Comparison of ENCODE assay signal across 1 cellular context in the genomic region with DNA sequence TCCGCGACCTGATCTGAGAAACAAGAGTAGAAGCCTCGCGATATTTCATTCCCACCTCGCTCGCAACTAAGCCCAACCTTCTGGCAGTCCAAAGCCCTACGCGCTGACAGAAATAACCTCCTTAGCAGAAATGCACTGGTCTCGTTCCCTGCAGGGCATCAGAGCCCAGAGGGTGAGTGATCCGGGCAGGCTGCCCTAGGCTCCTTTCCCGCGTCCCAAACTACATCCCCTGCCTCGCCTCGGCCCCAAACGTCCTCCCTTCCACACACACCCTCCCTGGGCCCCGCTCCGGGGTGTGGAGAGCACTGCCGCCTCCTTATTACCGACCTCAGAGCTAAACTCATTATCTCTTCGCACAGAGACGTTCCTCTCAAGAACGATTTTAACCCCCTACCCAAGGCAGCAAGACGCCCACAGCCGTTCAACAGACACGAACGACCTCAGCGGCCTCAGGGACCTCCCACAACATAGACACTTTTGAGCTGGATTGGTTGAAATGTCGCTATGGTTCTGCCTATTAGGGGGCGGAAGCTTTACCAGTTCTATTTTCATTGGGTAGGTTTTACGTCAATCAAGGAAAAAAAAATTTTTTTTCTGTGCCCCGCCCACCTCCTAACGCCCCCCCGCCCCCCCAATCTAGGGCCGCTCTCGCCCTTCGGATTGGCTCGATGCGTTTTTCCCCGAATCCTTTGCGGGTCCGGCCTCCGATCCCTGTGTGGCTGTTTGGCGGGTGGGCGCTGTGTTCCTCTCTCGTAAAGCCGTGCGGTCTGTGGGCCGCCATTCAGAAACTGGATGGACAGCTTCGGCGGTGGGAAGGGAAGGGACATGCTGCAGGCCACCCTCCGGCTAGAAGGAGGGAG.
TF ChIP-seq lines count a peak whose summit lies in the region.

A gene (minus strand): TSS at position 439 of the 860 bp plus-strand sequence. CDS start 95 bp downstream, at position 344.

TF ChIP-seq in HepG2, 621 proteins besides CTCF, POLR2A, EP300 and RAD21 (continued from another document and continues in another):
- TF ChIP-seq, protein P1, sequence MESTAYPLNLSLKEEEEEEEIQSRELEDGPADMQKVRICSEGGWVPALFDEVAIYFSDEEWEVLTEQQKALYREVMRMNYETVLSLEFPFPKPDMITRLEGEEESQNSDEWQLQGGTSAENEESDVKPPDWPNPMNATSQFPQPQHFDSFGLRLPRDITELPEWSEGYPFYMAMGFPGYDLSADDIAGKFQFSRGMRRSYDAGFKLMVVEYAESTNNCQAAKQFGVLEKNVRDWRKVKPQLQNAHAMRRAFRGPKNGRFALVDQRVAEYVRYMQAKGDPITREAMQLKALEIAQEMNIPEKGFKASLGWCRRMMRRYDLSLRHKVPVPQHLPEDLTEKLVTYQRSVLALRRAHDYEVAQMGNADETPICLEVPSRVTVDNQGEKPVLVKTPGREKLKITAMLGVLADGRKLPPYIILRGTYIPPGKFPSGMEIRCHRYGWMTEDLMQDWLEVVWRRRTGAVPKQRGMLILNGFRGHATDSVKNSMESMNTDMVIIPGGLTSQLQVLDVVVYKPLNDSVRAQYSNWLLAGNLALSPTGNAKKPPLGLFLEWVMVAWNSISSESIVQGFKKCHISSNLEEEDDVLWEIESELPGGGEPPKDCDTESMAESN (CRISPR knock-in tag; conservative IDR thresholded peaks at IDR 0.05) = peak; percentile 89
- TF ChIP-seq ZFP36L2 (CRISPR knock-in tag; IDR thresholded peaks at IDR 0.05) (no peak; the same call in 1 of the 2 replicates), RORA (CRISPR knock-in tag; IDR thresholded peaks at IDR 0.05) (no peak), ETV6 (CRISPR knock-in tag; conservative IDR thresholded peaks at IDR 0.05) (0 out of 2 replicates have a peak, but pooled peaks have one; percentile 29), FOXP1 (IDR thresholded peaks at IDR 0.05) (no peak), FOXP1 (CRISPR knock-in tag; IDR thresholded peaks at IDR 0.05) (peak; percentile 10; the same call in 1 of the 2 replicates), ZNF30 (CRISPR knock-in tag; IDR thresholded peaks at IDR 0.05) (peak; percentile 57; the same call in 1 of the 2 replicates), ZNF274 (CRISPR knock-in tag; IDR thresholded peaks at IDR 0.05) (peak; percentile 30; the same call in 1 of the 2 replicates), CCDC6 (CRISPR knock-in tag; IDR thresholded peaks at IDR 0.05) (peak; percentile 61; the same call in 1 of the 2 replicates), KDM4B (CRISPR knock-in tag; IDR thresholded peaks at IDR 0.05) (0 out of 2 replicates have a peak, but pooled peaks have one; percentile 77), PAX8 (CRISPR knock-in tag; IDR thresholded peaks at IDR 0.05; ENCODE audit: borderline replicate concordance) (peak; percentile 58; the same call in 1 of the 2 replicates), NFYC (CRISPR knock-in tag; IDR thresholded peaks at IDR 0.05) (peak; percentile 89), ZBTB3 (CRISPR knock-in tag; IDR thresholded peaks at IDR 0.05; ENCODE audit: borderline replicate concordance, low read depth) (no peak), MEIS1 (CRISPR knock-in tag; IDR thresholded peaks at IDR 0.05; ENCODE audit: borderline replicate concordance) (peak; percentile 79; the same call in 1 of the 2 replicates), NR3C1 (CRISPR knock-in tag; IDR thresholded peaks at IDR 0.05) (no peak), ZNF543 (CRISPR knock-in tag; IDR thresholded peaks at IDR 0.05) (peak; percentile 69; the same call in 1 of the 2 replicates), ZSCAN31 (CRISPR knock-in tag; IDR thresholded peaks at IDR 0.05; ENCODE audit: low read depth) (peak; percentile 66; the same call in 1 of the 2 replicates), ZKSCAN8 (CRISPR knock-in tag; IDR thresholded peaks at IDR 0.05; ENCODE audit: borderline replicate concordance) (0 out of 2 replicates have a peak, but pooled peaks have one; percentile 51), ATF1 (CRISPR knock-in tag; IDR thresholded peaks at IDR 0.05) (peak; percentile 24), NAIF1 (CRISPR knock-in tag; IDR thresholded peaks at IDR 0.05; ENCODE audit: borderline replicate concordance) (peak; percentile 75; the same call in 1 of the 2 replicates), MXI1 (IDR thresholded peaks at IDR 0.05; ENCODE audit: borderline replicate concordance, low read depth, low read length) (peak; percentile 58; the same call in 1 of the 3 replicates), NFRKB (IDR thresholded peaks at IDR 0.05) (peak; percentile 68; the same call in 1 of the 2 replicates), ZNF768 (CRISPR knock-in tag; IDR thresholded peaks at IDR 0.05) (peak; percentile 54), BORCS8-MEF2B (CRISPR knock-in tag; IDR thresholded peaks at IDR 0.05) (peak; percentile 86), MLLT10 (CRISPR knock-in tag; IDR thresholded peaks at IDR 0.05) (no peak), ISL2 (CRISPR knock-in tag; IDR thresholded peaks at IDR 0.05) (no peak), SMAD3 (CRISPR knock-in tag; IDR thresholded peaks at IDR 0.05) (peak; percentile 9; the same call in 1 of the 2 replicates), JUND (CRISPR knock-in tag; IDR thresholded peaks at IDR 0.05) (0 out of 2 replicates have a peak, but pooled peaks have one; percentile 26), SIX1 (CRISPR knock-in tag; IDR thresholded peaks at IDR 0.05; ENCODE audit: borderline replicate concordance) (no peak), ELF1 (CRISPR knock-in tag; IDR thresholded peaks at IDR 0.05) (peak; percentile 46; the same call in 1 of the 2 replicates), ZKSCAN5 (CRISPR knock-in tag; IDR thresholded peaks at IDR 0.05) (no peak)
- TF ChIP-seq, protein P2, sequence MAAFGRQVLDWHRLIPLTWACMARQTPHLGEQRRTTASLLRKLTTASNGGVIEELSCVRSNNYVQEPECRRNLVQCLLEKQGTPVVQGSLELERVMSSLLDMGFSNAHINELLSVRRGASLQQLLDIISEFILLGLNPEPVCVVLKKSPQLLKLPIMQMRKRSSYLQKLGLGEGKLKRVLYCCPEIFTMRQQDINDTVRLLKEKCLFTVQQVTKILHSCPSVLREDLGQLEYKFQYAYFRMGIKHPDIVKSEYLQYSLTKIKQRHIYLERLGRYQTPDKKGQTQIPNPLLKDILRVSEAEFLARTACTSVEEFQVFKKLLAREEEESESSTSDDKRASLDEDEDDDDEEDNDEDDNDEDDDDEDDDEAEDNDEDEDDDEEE (CRISPR knock-in tag; IDR thresholded peaks at IDR 0.05) = 0 out of 2 replicates have a peak, but pooled peaks have one; percentile 36
- TF ChIP-seq, protein P3, sequence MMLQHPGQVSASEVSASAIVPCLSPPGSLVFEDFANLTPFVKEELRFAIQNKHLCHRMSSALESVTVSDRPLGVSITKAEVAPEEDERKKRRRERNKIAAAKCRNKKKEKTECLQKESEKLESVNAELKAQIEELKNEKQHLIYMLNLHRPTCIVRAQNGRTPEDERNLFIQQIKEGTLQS (CRISPR knock-in tag; IDR thresholded peaks at IDR 0.05) = peak; percentile 44
- TF ChIP-seq, protein P4, sequence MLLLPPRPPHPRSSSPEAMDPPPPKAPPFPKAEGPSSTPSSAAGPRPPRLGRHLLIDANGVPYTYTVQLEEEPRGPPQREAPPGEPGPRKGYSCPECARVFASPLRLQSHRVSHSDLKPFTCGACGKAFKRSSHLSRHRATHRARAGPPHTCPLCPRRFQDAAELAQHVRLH (CRISPR knock-in tag; IDR thresholded peaks at IDR 0.05; ENCODE audit: borderline replicate concordance, low read depth) = peak; percentile 78
- TF ChIP-seq, protein P5, sequence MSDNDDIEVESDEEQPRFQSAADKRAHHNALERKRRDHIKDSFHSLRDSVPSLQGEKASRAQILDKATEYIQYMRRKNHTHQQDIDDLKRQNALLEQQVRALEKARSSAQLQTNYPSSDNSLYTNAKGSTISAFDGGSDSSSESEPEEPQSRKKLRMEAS (IDR thresholded peaks at IDR 0.05) = peak; percentile 92
- TF ChIP-seq, protein P6, sequence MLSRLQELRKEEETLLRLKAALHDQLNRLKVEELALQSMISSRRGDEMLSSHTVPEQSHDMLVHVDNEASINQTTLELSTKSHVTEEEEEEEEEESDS (CRISPR knock-in tag; IDR thresholded peaks at IDR 0.05; ENCODE audit: borderline replicate concordance) = peak; percentile 87; the same call in 1 of the 2 replicates
- TF ChIP-seq, protein P7, sequence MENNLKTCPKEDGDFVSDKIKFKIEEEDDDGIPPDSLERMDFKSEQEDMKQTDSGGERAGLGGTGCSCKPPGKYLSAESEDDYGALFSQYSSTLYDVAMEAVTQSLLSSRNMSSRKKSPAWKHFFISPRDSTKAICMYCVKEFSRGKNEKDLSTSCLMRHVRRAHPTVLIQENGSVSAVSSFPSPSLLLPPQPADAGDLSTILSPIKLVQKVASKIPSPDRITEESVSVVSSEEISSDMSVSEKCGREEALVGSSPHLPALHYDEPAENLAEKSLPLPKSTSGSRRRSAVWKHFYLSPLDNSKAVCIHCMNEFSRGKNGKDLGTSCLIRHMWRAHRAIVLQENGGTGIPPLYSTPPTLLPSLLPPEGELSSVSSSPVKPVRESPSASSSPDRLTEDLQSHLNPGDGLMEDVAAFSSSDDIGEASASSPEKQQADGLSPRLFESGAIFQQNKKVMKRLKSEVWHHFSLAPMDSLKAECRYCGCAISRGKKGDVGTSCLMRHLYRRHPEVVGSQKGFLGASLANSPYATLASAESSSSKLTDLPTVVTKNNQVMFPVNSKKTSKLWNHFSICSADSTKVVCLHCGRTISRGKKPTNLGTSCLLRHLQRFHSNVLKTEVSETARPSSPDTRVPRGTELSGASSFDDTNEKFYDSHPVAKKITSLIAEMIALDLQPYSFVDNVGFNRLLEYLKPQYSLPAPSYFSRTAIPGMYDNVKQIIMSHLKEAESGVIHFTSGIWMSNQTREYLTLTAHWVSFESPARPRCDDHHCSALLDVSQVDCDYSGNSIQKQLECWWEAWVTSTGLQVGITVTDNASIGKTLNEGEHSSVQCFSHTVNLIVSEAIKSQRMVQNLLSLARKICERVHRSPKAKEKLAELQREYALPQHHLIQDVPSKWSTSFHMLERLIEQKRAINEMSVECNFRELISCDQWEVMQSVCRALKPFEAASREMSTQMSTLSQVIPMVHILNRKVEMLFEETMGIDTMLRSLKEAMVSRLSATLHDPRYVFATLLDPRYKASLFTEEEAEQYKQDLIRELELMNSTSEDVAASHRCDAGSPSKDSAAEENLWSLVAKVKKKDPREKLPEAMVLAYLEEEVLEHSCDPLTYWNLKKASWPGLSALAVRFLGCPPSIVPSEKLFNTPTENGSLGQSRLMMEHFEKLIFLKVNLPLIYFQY (CRISPR knock-in tag; IDR thresholded peaks at IDR 0.05; ENCODE audit: borderline replicate concordance) = peak; percentile 58; the same call in 1 of the 2 replicates
- TF ChIP-seq, protein P8, sequence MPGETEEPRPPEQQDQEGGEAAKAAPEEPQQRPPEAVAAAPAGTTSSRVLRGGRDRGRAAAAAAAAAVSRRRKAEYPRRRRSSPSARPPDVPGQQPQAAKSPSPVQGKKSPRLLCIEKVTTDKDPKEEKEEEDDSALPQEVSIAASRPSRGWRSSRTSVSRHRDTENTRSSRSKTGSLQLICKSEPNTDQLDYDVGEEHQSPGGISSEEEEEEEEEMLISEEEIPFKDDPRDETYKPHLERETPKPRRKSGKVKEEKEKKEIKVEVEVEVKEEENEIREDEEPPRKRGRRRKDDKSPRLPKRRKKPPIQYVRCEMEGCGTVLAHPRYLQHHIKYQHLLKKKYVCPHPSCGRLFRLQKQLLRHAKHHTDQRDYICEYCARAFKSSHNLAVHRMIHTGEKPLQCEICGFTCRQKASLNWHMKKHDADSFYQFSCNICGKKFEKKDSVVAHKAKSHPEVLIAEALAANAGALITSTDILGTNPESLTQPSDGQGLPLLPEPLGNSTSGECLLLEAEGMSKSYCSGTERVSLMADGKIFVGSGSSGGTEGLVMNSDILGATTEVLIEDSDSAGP (CRISPR knock-in tag; IDR thresholded peaks at IDR 0.05; ENCODE audit: borderline replicate concordance) = peak; percentile 84; the same call in 1 of the 2 replicates
- TF ChIP-seq, protein P9, sequence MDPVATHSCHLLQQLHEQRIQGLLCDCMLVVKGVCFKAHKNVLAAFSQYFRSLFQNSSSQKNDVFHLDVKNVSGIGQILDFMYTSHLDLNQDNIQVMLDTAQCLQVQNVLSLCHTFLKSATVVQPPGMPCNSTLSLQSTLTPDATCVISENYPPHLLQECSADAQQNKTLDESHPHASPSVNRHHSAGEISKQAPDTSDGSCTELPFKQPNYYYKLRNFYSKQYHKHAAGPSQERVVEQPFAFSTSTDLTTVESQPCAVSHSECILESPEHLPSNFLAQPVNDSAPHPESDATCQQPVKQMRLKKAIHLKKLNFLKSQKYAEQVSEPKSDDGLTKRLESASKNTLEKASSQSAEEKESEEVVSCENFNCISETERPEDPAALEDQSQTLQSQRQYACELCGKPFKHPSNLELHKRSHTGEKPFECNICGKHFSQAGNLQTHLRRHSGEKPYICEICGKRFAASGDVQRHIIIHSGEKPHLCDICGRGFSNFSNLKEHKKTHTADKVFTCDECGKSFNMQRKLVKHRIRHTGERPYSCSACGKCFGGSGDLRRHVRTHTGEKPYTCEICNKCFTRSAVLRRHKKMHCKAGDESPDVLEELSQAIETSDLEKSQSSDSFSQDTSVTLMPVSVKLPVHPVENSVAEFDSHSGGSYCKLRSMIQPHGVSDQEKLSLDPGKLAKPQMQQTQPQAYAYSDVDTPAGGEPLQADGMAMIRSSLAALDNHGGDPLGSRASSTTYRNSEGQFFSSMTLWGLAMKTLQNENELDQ (CRISPR knock-in tag; IDR thresholded peaks at IDR 0.05; ENCODE audit: borderline replicate concordance) = 0 out of 2 replicates have a peak, but pooled peaks have one; percentile 13
- TF ChIP-seq, protein P10, sequence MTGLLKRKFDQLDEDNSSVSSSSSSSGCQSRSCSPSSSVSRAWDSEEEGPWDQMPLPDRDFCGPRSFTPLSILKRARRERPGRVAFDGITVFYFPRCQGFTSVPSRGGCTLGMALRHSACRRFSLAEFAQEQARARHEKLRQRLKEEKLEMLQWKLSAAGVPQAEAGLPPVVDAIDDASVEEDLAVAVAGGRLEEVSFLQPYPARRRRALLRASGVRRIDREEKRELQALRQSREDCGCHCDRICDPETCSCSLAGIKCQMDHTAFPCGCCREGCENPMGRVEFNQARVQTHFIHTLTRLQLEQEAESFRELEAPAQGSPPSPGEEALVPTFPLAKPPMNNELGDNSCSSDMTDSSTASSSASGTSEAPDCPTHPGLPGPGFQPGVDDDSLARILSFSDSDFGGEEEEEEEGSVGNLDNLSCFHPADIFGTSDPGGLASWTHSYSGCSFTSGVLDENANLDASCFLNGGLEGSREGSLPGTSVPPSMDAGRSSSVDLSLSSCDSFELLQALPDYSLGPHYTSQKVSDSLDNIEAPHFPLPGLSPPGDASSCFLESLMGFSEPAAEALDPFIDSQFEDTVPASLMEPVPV (CRISPR knock-in tag; IDR thresholded peaks at IDR 0.05) = 0 out of 2 replicates have a peak, but pooled peaks have one; percentile 23
- TF ChIP-seq, protein P11, sequence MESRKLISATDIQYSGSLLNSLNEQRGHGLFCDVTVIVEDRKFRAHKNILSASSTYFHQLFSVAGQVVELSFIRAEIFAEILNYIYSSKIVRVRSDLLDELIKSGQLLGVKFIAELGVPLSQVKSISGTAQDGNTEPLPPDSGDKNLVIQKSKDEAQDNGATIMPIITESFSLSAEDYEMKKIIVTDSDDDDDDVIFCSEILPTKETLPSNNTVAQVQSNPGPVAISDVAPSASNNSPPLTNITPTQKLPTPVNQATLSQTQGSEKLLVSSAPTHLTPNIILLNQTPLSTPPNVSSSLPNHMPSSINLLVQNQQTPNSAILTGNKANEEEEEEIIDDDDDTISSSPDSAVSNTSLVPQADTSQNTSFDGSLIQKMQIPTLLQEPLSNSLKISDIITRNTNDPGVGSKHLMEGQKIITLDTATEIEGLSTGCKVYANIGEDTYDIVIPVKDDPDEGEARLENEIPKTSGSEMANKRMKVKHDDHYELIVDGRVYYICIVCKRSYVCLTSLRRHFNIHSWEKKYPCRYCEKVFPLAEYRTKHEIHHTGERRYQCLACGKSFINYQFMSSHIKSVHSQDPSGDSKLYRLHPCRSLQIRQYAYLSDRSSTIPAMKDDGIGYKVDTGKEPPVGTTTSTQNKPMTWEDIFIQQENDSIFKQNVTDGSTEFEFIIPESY (CRISPR knock-in tag; IDR thresholded peaks at IDR 0.05) = peak; percentile 23; the same call in 1 of the 2 replicates
